ENCODE assay signal across 34 cellular contexts in the genomic region with DNA sequence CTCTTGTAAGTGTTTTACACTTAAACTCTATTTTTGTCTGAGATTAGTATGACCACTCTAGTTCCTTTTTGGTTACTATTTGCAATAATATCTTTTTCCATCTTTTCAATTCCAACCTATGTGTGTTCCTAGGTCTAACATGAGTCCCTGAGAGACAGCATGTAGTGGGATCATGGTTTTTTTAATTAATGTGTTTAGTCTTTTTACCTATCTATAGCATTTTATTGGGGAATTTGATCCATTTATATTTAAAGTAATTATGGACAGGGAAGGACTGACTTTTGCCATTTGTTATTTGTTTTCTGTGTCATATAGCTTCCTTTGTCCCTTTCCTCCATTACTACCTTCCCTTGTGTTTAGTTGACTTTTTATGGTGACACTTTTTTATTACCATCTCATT. TPM values are rescaled to one million over a fixed set of nuclear protein-coding genes. Genes with fewer than 3 reads are reported as not detected.
"Had no signal": no experiment of that assay in that cellular context is flagged by ENCODE, and none has a peak within 500 bp of the region (broad histone marks: within the 10 kb centered on the region; RNA-seq: fewer than 3 reads in every experiment).

No MANE protein-coding gene starts in this region.

- H3K27ac ChIP-seq: stomach, suprapubic skin, testis, thoracic aorta, thyroid gland, tibial artery, tibial nerve, transverse colon, upper lobe of left lung, upper lobe of right lung, uterus, vagina had no signal

- H3K4me1 ChIP-seq: stomach, suprapubic skin, testis, tibial artery, tibial nerve, transverse colon, upper lobe of left lung, upper lobe of right lung, uterus, vagina had no signal

- H3K36me3 ChIP-seq: thoracic aorta, thyroid gland, uterus, vagina had no signal

- H3K36me3 Mint-ChIP-seq: type B pancreatic cell had no signal

- H3K4me3 Mint-ChIP-seq: stimulated activated effector memory CD8-positive, alpha-beta T cell treated with anti-CD3 and anti-CD28 coated beads, Interleukin-12 subunit alpha, Interleukin-12 subunit beta, amount 100 ng/mL, for 72 hours; stimulated activated memory B cell treated with anti-CD40 and anti-IgM and Interleukin-4, amounts not matched to agents 10 μg/mL and 1 μg/mL and 100 μg/mL, for 72 hours; stimulated activated naive B cell treated with anti-CD40 and anti-IgM and Interleukin-4, amounts not matched to agents 10 μg/mL and 1 μg/mL and 100 μg/mL, for 72 hours; stimulated activated naive CD8-positive, alpha-beta T cell treated with anti-CD3 and anti-CD28 coated beads, Interleukin-15, amount 100 ng/mL, for 72 hours; stimulated activated naive CD8-positive, alpha-beta T cell treated with anti-CD3 and anti-CD28 coated beads, Interleukin-15, Interleukin-2, amounts not matched to agents 100 ng/mL and 50 ng/mL, for 24 hours; type B pancreatic cell had no signal

- H3K9me3 Mint-ChIP-seq: stimulated activated naive B cell treated with anti-CD40 and anti-IgM and Interleukin-4, amounts not matched to agents 10 μg/mL and 1 μg/mL and 100 μg/mL, for 72 hours; type B pancreatic cell had no signal

- H3K4me3 ChIP-seq: stomach, suprapubic skin, testis, thoracic aorta, thyroid gland, tibial artery, tibial nerve, transverse colon, upper lobe of left lung, upper lobe of right lung, uterus, vagina had no signal

- H3K27me3 Mint-ChIP-seq: stimulated activated memory B cell treated with anti-CD40 and anti-IgM and Interleukin-4, amounts not matched to agents 10 μg/mL and 1 μg/mL and 100 μg/mL, for 72 hours; stimulated activated naive CD8-positive, alpha-beta T cell treated with anti-CD3 and anti-CD28 coated beads, Interleukin-15, amount 100 ng/mL, for 72 hours; type B pancreatic cell had no signal

- FAIRE-seq: urothelium cell line had no signal

- H3K9me3 ChIP-seq: testis, thyroid gland, upper lobe of right lung, uterus had no signal

- H3K27ac Mint-ChIP-seq: stimulated activated effector memory CD8-positive, alpha-beta T cell treated with anti-CD3 and anti-CD28 coated beads, Interleukin-12 subunit alpha, Interleukin-12 subunit beta, amount 100 ng/mL, for 72 hours; stimulated activated memory B cell treated with anti-CD40 and anti-IgM and Interleukin-4, amounts not matched to agents 10 μg/mL and 1 μg/mL and 100 μg/mL, for 72 hours; stimulated activated naive B cell treated with anti-CD40 and anti-IgM and Interleukin-4, amounts not matched to agents 10 μg/mL and 1 μg/mL and 100 μg/mL, for 72 hours; stimulated activated naive CD8-positive, alpha-beta T cell treated with anti-CD3 and anti-CD28 coated beads, Interleukin-15, amount 100 ng/mL, for 72 hours; stimulated activated naive CD8-positive, alpha-beta T cell treated with anti-CD3 and anti-CD28 coated beads, Interleukin-15, Interleukin-2, amounts not matched to agents 100 ng/mL and 50 ng/mL, for 24 hours; type B pancreatic cell had no signal

- ATAC-seq: stimulated activated effector memory CD8-positive, alpha-beta T cell treated with anti-CD3 and anti-CD28 coated beads, Interleukin-12 subunit alpha, Interleukin-12 subunit beta, amount 100 ng/mL, for 72 hours; stimulated activated memory B cell treated with anti-CD40 and anti-IgM and Interleukin-4, amounts not matched to agents 10 μg/mL and 1 μg/mL and 100 μg/mL, for 72 hours; stimulated activated naive B cell treated with anti-CD40 and anti-IgM and Interleukin-4, amounts not matched to agents 10 μg/mL and 1 μg/mL and 100 μg/mL, for 72 hours; stimulated activated naive CD8-positive, alpha-beta T cell treated with anti-CD3 and anti-CD28 coated beads, Interleukin-15, amount 100 ng/mL, for 72 hours; stimulated activated naive CD8-positive, alpha-beta T cell treated with anti-CD3 and anti-CD28 coated beads, Interleukin-15, Interleukin-2, amounts not matched to agents 100 U/mL and 50 U/mL, for 24 hours; upper lobe of right lung had no signal

- DNase-seq: stimulated activated CD4-positive, alpha-beta T cell treated with anti-CD3 and anti-CD28 coated beads, Interleukin-2, amount 100 ng/mL, for 48 hours; stimulated activated CD4-positive, alpha-beta T cell treated with anti-CD3 and anti-CD28 coated beads, Interleukin-4, amount 100 ng/mL, for 1 hour; stimulated activated CD4-positive, alpha-beta T cell treated with anti-CD3 and anti-CD28 coated beads, Interleukin-4, amount 100 ng/mL, for 24 hours; stimulated activated CD4-positive, alpha-beta T cell treated with anti-CD3 and anti-CD28 coated beads, Interleukin-4, amount 100 ng/mL, for 4 hours; stimulated activated CD8-positive, alpha-beta memory T cell treated with anti-CD3 and anti-CD28 coated beads, Interleukin-4, amount 100 ng/mL, for 48 hours; stimulated activated naive B cell treated with anti-CD40 and anti-IgM and Interleukin-4, amounts not matched to agents 10 μg/mL and 1 μg/mL and 100 μg/mL, for 72 hours; stimulated activated naive CD4-positive, alpha-beta T cell; stimulated activated naive CD4-positive, alpha-beta T cell treated with Interleukin-2 at 50 U/mL for 16 hours; stimulated activated naive CD8-positive, alpha-beta T cell treated with anti-CD3 and anti-CD28 coated beads, Interleukin-15, amount 100 ng/mL, for 72 hours; stimulated activated naive CD8-positive, alpha-beta T cell treated with anti-CD3 and anti-CD28 coated beads, Interleukin-15, Interleukin-2, amounts not matched to agents 100 U/mL and 50 U/mL, for 24 hours; stomach; substantia nigra; testis; thyroid gland; tibial artery; transverse colon; trophoblast cell; upper lobe of left lung; upper lobe of right lung; uterus had no signal

- H3K27me3 ChIP-seq: stomach, suprapubic skin, testis, thyroid gland, tibial artery, tibial nerve, transverse colon, upper lobe of left lung, upper lobe of right lung, uterus, vagina had no signal

- H3K4me1 Mint-ChIP-seq: stimulated activated memory B cell treated with anti-CD40 and anti-IgM and Interleukin-4, amounts not matched to agents 10 μg/mL and 1 μg/mL and 100 μg/mL, for 72 hours; stimulated activated naive B cell treated with anti-CD40 and anti-IgM and Interleukin-4, amounts not matched to agents 10 μg/mL and 1 μg/mL and 100 μg/mL, for 72 hours had no signal

RNA-seq across cellular contexts. Expression of a gene that starts 53.3 kb away (rescaled TPM):
- total RNA-seq: subcutaneous adipose tissue, suprapubic skin, temporal lobe, thoracic aorta, thyroid gland, tibial nerve, transverse colon, upper lobe of left lung, upper lobe of right lung, ureter, urinary bladder, uterus, vagina had no signal
- polyA plus RNA-seq: stomach, thymus, urinary bladder had no signal
